ENCODE assay signal across 1 cellular context in genomic region chr15:90620379-90621134, GRCh38.
TF ChIP-seq lines count a peak whose summit lies in the region.

No MANE protein-coding gene starts in this region.

TF ChIP-seq in K562, 482 proteins besides CTCF, POLR2A, EP300 and RAD21 (continued from another document):
- TF ChIP-seq HMGN3 (IDR thresholded peaks at IDR 0.05; ENCODE audit: borderline replicate concordance, extremely low read depth, insufficient read length, low read depth, low read length) (no peak), KLF16 (IDR thresholded peaks at IDR 0.05) (0 out of 2 replicates have a peak, but pooled peaks have one; percentile 40), TAL1 (IDR thresholded peaks at IDR 0.05) (no peak), ZBTB7A (IDR thresholded peaks at IDR 0.05; ENCODE audit: borderline replicate concordance, control insufficient read depth, low read depth, low read length) (peak; percentile 77; the same call in 1 of the 2 replicates), RNF2 (IDR thresholded peaks at IDR 0.05) (peak; percentile 81; the same call in 1 of the 2 replicates), DPF2 (IDR thresholded peaks at IDR 0.05) (peak; percentile 78), DIDO1 (tag; IDR thresholded peaks at IDR 0.05; ENCODE audit: low read depth) (no peak), CBFA2T3 (IDR thresholded peaks at IDR 0.05) (peak; percentile 59), GABPA (tag; conservative IDR thresholded peaks at IDR 0.05; ENCODE audit: low read depth) (0 out of 2 replicates have a peak, but pooled peaks have one; percentile 33), RCOR1 (IDR thresholded peaks at IDR 0.05; ENCODE audit: borderline replicate concordance in 1 of 2, low read depth in 2 of 2, low read length in 2 of 2) (peak in 1 of 2 experiments; percentile 59; a peak in 1 of 4 replicates), SMARCE1 (IDR thresholded peaks at IDR 0.05) (peak; percentile 77), ZNF766 (CRISPR knock-in tag; conservative IDR thresholded peaks at IDR 0.05) (no peak), MYNN (IDR thresholded peaks at IDR 0.05) (0 out of 2 replicates have a peak, but pooled peaks have one; percentile 12), MYNN (CRISPR knock-in tag; IDR thresholded peaks at IDR 0.05) (no peak)
